ENCODE assay signal across 16 cellular contexts in genomic region chr3:194080913-194081800, GRCh38. TPM values are rescaled to one million over a fixed set of nuclear protein-coding genes. Genes with fewer than 3 reads are reported as not detected.
DNase-seq lines count a peak whose midpoint lies in the region; ATAC-seq and TF ChIP-seq lines count a peak whose summit lies in the region.
"Had no signal": no experiment of that assay in that cellular context is flagged by ENCODE, and none has a peak within 500 bp of the region (broad histone marks: within the 10 kb centered on the region; RNA-seq: fewer than 3 reads in every experiment).

No MANE protein-coding gene starts in this region.

- peaks cover 6% of the 10 kb centered on the region for H3K4me1 Mint-ChIP-seq in activated CD8-positive, alpha-beta T cell treated with anti-CD3 and anti-CD28 coated beads for 36 hours (ENCODE audit: low read depth)
- H3K4me1 Mint-ChIP-seq in activated CD8-positive, alpha-beta T cell treated with anti-CD3 and anti-CD28 coated beads, Interleukin-2, amount 10 ng/mL, durations not matched to agents 7 days and 5 days (ENCODE audit: low read depth) = peaks cover 11% of the 10 kb centered on the region
- H3K4me1 Mint-ChIP-seq in mesothelial cell of epicardium = peaks cover 27% of the 10 kb centered on the region
- H3K4me1 Mint-ChIP-seq in stimulated activated effector memory CD8-positive, alpha-beta T cell treated with anti-CD3 and anti-CD28 coated beads, Interleukin-12 subunit alpha, Interleukin-12 subunit beta, amount 100 ng/mL, for 72 hours = peaks cover 8% of the 10 kb centered on the region
- H3K4me1 Mint-ChIP-seq in Calu3 (ENCODE audit: low read depth, unreplicated experiment) = peaks cover 43% of the 10 kb centered on the region

- no peak for DNase-seq in activated CD8-positive, alpha-beta T cell treated with anti-CD3 and anti-CD28 coated beads for 36 hours
- no peak for DNase-seq in activated CD8-positive, alpha-beta T cell treated with anti-CD3 and anti-CD28 coated beads, Interleukin-2, amount 10 ng/mL, durations not matched to agents 7 days and 5 days
- DNase-seq in NAMALWA (ENCODE audit: low spot score) = peak; percentile 26
- no peak for DNase-seq in mesothelial cell of epicardium (ENCODE audit: low spot score in 2 of 2, unreplicated experiment in 2 of 2)
- DNase-seq in stimulated activated effector memory CD8-positive, alpha-beta T cell treated with anti-CD3 and anti-CD28 coated beads, Interleukin-12 subunit alpha, Interleukin-12 subunit beta, amount 100 ng/mL, for 72 hours (ENCODE audit: low spot score in 2 of 2) = no peak
- no peak for DNase-seq in RWPE1 (ENCODE audit: low spot score)
- DNase-seq in Calu3 = no peak
- DNase-seq in NCI-H2081 (lab: John Stamatoyannopoulos, UW) = no peak
- DNase-seq: GOT3, HFFc6, KG1, NCI-H1105, NCI-H2029, PC-9 had no signal

- H3K9me3 Mint-ChIP-seq in activated CD8-positive, alpha-beta T cell treated with anti-CD3 and anti-CD28 coated beads for 36 hours = no peaks in the 10 kb centered on the region
- H3K9me3 Mint-ChIP-seq in activated CD8-positive, alpha-beta T cell treated with anti-CD3 and anti-CD28 coated beads, Interleukin-2, amount 10 ng/mL, durations not matched to agents 7 days and 5 days (ENCODE audit: insufficient read depth) = no peaks in the 10 kb centered on the region
- H3K9me3 Mint-ChIP-seq in mesothelial cell of epicardium = no peaks in the 10 kb centered on the region
- H3K9me3 Mint-ChIP-seq in stimulated activated effector memory CD8-positive, alpha-beta T cell treated with anti-CD3 and anti-CD28 coated beads, Interleukin-12 subunit alpha, Interleukin-12 subunit beta, amount 100 ng/mL, for 72 hours = no peaks in the 10 kb centered on the region
- no peaks in the 10 kb centered on the region for H3K9me3 Mint-ChIP-seq in Calu3 (ENCODE audit: low read depth, unreplicated experiment)
- H3K9me3 Mint-ChIP-seq: HFFc6 had no signal

- POLR2A ChIA-PET in activated CD8-positive, alpha-beta T cell treated with anti-CD3 and anti-CD28 coated beads for 36 hours (lab: Charles Lee) = no interaction called here
- POLR2A ChIA-PET in activated CD8-positive, alpha-beta T cell treated with anti-CD3 and anti-CD28 coated beads, Interleukin-2, amount 10 ng/mL, durations not matched to agents 7 days and 5 days (lab: Charles Lee) = no interaction called here
- POLR2A ChIA-PET in RWPE1 (lab: Yijun Ruan, JAX; ENCODE audit: low non-redundant PET) = no interaction called here

- no peaks in the 10 kb centered on the region for H3K36me3 Mint-ChIP-seq in activated CD8-positive, alpha-beta T cell treated with anti-CD3 and anti-CD28 coated beads for 36 hours (ENCODE audit: low read depth)
- H3K36me3 Mint-ChIP-seq in activated CD8-positive, alpha-beta T cell treated with anti-CD3 and anti-CD28 coated beads, Interleukin-2, amount 10 ng/mL, durations not matched to agents 7 days and 5 days (ENCODE audit: low read depth) = no peaks in the 10 kb centered on the region
- H3K36me3 Mint-ChIP-seq in mesothelial cell of epicardium = no peaks in the 10 kb centered on the region
- no peaks in the 10 kb centered on the region for H3K36me3 Mint-ChIP-seq in stimulated activated effector memory CD8-positive, alpha-beta T cell treated with anti-CD3 and anti-CD28 coated beads, Interleukin-12 subunit alpha, Interleukin-12 subunit beta, amount 100 ng/mL, for 72 hours
- no peaks in the 10 kb centered on the region for H3K36me3 Mint-ChIP-seq in Calu3 (ENCODE audit: insufficient read depth, unreplicated experiment)

- no peak overlapping the region for H3K27ac ChIP-seq in RWPE1
- H3K27ac ChIP-seq: PC-9 had no signal

- intact Hi-C loops in activated CD8-positive, alpha-beta T cell treated with anti-CD3 and anti-CD28 coated beads for 36 hours (cut with micrococcal nuclease) = no loop called here
- intact Hi-C loops in Calu3 (cut with micrococcal nuclease; ENCODE audit: unreplicated experiment) = no loop called here

- no peak overlapping the region for H3K27ac Mint-ChIP-seq in activated CD8-positive, alpha-beta T cell treated with anti-CD3 and anti-CD28 coated beads for 36 hours
- H3K27ac Mint-ChIP-seq in activated CD8-positive, alpha-beta T cell treated with anti-CD3 and anti-CD28 coated beads, Interleukin-2, amount 10 ng/mL, durations not matched to agents 7 days and 5 days = no peak overlapping the region
- H3K27ac Mint-ChIP-seq in mesothelial cell of epicardium (peak overlapping the region; percentile 44), Calu3 (ENCODE audit: unreplicated experiment) (no peak overlapping the region)
- no peak overlapping the region for H3K27ac Mint-ChIP-seq in stimulated activated effector memory CD8-positive, alpha-beta T cell treated with anti-CD3 and anti-CD28 coated beads, Interleukin-12 subunit alpha, Interleukin-12 subunit beta, amount 100 ng/mL, for 72 hours
- H3K27ac Mint-ChIP-seq: HFFc6 had no signal

- no peak overlapping the region for H3K4me3 Mint-ChIP-seq in activated CD8-positive, alpha-beta T cell treated with anti-CD3 and anti-CD28 coated beads for 36 hours
- no peak overlapping the region for H3K4me3 Mint-ChIP-seq in activated CD8-positive, alpha-beta T cell treated with anti-CD3 and anti-CD28 coated beads, Interleukin-2, amount 10 ng/mL, durations not matched to agents 7 days and 5 days
- no peak overlapping the region for H3K4me3 Mint-ChIP-seq in mesothelial cell of epicardium
- H3K4me3 Mint-ChIP-seq in stimulated activated effector memory CD8-positive, alpha-beta T cell treated with anti-CD3 and anti-CD28 coated beads, Interleukin-12 subunit alpha, Interleukin-12 subunit beta, amount 100 ng/mL, for 72 hours = no peak overlapping the region
- no peak overlapping the region for H3K4me3 Mint-ChIP-seq in Calu3 (ENCODE audit: low read depth, unreplicated experiment)
- H3K4me3 Mint-ChIP-seq: HFFc6 had no signal

- ATAC-seq in activated CD8-positive, alpha-beta T cell treated with anti-CD3 and anti-CD28 coated beads for 36 hours = peak; percentile 30
- ATAC-seq in activated CD8-positive, alpha-beta T cell treated with anti-CD3 and anti-CD28 coated beads, Interleukin-2, amount 10 ng/mL, durations not matched to agents 7 days and 5 days = no peak
- peak; percentile 36 for ATAC-seq in stimulated activated effector memory CD8-positive, alpha-beta T cell treated with anti-CD3 and anti-CD28 coated beads, Interleukin-12 subunit alpha, Interleukin-12 subunit beta, amount 100 ng/mL, for 72 hours
- ATAC-seq: Right ventricle myocardium inferior, SK-N-SH treated with all-trans-retinoic acid at 6 μM for 48 hours had no signal

- peaks cover 17% of the 10 kb centered on the region for H3K27me3 Mint-ChIP-seq in activated CD8-positive, alpha-beta T cell treated with anti-CD3 and anti-CD28 coated beads for 36 hours
- H3K27me3 Mint-ChIP-seq in activated CD8-positive, alpha-beta T cell treated with anti-CD3 and anti-CD28 coated beads, Interleukin-2, amount 10 ng/mL, durations not matched to agents 7 days and 5 days (ENCODE audit: low read depth) = peaks cover 32% of the 10 kb centered on the region
- H3K27me3 Mint-ChIP-seq in mesothelial cell of epicardium (ENCODE audit: low read depth) (peaks cover 8% of the 10 kb centered on the region), Calu3 (ENCODE audit: unreplicated experiment) (no peaks in the 10 kb centered on the region)

- CTCF ChIA-PET in activated CD8-positive, alpha-beta T cell treated with anti-CD3 and anti-CD28 coated beads for 36 hours (lab: Charles Lee) = interaction anchor here (0.7 kb wide), 1 partner anchor 342 kb away, joined by 3 read pairs; no protein-coding TSS in a partner anchor
- CTCF ChIA-PET in activated CD8-positive, alpha-beta T cell treated with anti-CD3 and anti-CD28 coated beads, Interleukin-2, amount 10 ng/mL, durations not matched to agents 7 days and 5 days (lab: Charles Lee) = no interaction called here
- CTCF ChIA-PET in RWPE1 (lab: Yijun Ruan, JAX) (interaction anchor here (0.6 kb wide), 1 partner anchor 38 kb away, joined by 3 read pairs; no protein-coding TSS in a partner anchor), Calu3 (lab: Charles Lee) (no interaction called here)

- no TSS peak for BruUV-seq in Calu3 (replicated peaks; lab: Mats Ljungman, UMichigan)

- TF ChIP-seq CTCF in activated CD8-positive, alpha-beta T cell treated with anti-CD3 and anti-CD28 coated beads for 36 hours (IDR thresholded peaks at IDR 0.05) = no peak
- no peak for TF ChIP-seq CTCF in mesothelial cell of epicardium (IDR thresholded peaks at IDR 0.05; ENCODE audit: unreplicated experiment)
- no peak for TF ChIP-seq CTCF in RWPE1 (conservative IDR thresholded peaks at IDR 0.05; ENCODE audit: low read depth)
- no peak for TF ChIP-seq CTCF in Calu3 (IDR thresholded peaks at IDR 0.05; ENCODE audit: unreplicated experiment)

RNA-seq across cellular contexts. Expression of gene HES1, which starts 54.8 kb away (rescaled TPM):
- not detected for total RNA-seq in activated CD8-positive, alpha-beta T cell treated with anti-CD3 and anti-CD28 coated beads for 36 hours
- total RNA-seq in activated CD8-positive, alpha-beta T cell treated with anti-CD3 and anti-CD28 coated beads, Interleukin-2, amount 10 ng/mL, durations not matched to agents 7 days and 5 days = not detected
- total RNA-seq in mesothelial cell of epicardium (99.9 to 108 TPM (median 104 TPM) in 3 replicates), Calu3 (2022) (141 and 160 TPM in 2 replicates)

Comparison
In these comparisons a context has a peak if more than half of its experiments do, and no peak if none do; other contexts are left out.
1. CTCF ChIA-PET loops: an anchor here in activated CD8-positive, alpha-beta T cell treated with anti-CD3 and anti-CD28 coated beads for 36 hours (0.7 kb wide) and RWPE1 (0.6 kb wide); none called in activated CD8-positive, alpha-beta T cell treated with anti-CD3 and anti-CD28 coated beads, Interleukin-2, amount 10 ng/mL, durations not matched to agents 7 days and 5 days and Calu3.
2. RNA of gene HES1, which starts 54.8 kb away (total RNA-seq): 141 to 160 TPM in Calu3 and 99.9 to 108 TPM in mesothelial cell of epicardium; not detected in activated CD8-positive, alpha-beta T cell treated with anti-CD3 and anti-CD28 coated beads, Interleukin-2, amount 10 ng/mL, durations not matched to agents 7 days and 5 days and not detected in activated CD8-positive, alpha-beta T cell treated with anti-CD3 and anti-CD28 coated beads for 36 hours; every median in the first group is over 10 times any median in the second.